In the genomic region with DNA sequence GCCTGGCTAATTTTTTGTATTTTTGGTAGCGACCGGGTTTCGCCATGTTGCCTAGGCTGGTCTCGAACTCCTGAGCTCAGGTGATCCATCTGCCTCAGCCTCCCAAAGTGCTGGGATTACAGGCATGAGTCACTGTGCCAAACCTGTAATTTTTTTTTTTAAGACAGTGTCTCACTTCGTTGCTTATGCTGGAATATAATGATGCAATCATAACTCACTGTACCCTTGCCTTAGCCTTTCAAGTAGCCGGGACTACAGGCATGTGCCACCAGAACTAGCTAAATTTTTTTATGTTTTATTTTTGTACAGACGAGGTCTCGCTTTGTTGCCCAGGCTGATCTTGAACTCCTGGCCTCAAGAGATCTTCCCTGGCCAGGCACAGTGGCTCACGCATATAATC, we compare ENCODE assay signal across 2 cellular contexts.
A peak's percentile ranks its signal among the peaks of the same experiment; 100 is the strongest.
TF ChIP-seq lines count a peak whose summit lies in the region.
"Not testable (repeated sequence)": the region's sequence is repeated elsewhere in the genome, so short reads cannot be mapped to it uniquely, and the experiment has no call there.

No MANE protein-coding gene starts in this region.

TF ChIP-seq in K562, 482 proteins besides CTCF, POLR2A, EP300 and RAD21:
- 0 out of 2 replicates have a peak, but pooled peaks have one; percentile 17 for TF ChIP-seq CEBPG (CRISPR knock-in tag; IDR thresholded peaks at IDR 0.05)
- peak; percentile 63 to 85 for TF ChIP-seq CEBPG (tag; conservative IDR thresholded peaks at IDR 0.05 in 1 of 2, IDR thresholded peaks at IDR 0.05 in 1 of 2)
- TF ChIP-seq CEBPB (tag; IDR thresholded peaks at IDR 0.05) = peak; percentile 44; the same call in 1 of the 2 replicates
- TF ChIP-seq, protein P1, sequence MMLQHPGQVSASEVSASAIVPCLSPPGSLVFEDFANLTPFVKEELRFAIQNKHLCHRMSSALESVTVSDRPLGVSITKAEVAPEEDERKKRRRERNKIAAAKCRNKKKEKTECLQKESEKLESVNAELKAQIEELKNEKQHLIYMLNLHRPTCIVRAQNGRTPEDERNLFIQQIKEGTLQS (IDR thresholded peaks at IDR 0.05) = peak; percentile 81
- TF ChIP-seq, protein P1 (CRISPR knock-in tag; conservative IDR thresholded peaks at IDR 0.05) = not testable (repeated sequence)

TF ChIP-seq in HepG2, 621 proteins besides CTCF, POLR2A, EP300 and RAD21:
- TF ChIP-seq ATF7 (IDR thresholded peaks at IDR 0.05) = peak; percentile 67
- not testable (repeated sequence) for TF ChIP-seq ATF7 (CRISPR knock-in tag; IDR thresholded peaks at IDR 0.05)
